Comparison of ENCODE assay signal across 8 cellular contexts in the genomic region with DNA sequence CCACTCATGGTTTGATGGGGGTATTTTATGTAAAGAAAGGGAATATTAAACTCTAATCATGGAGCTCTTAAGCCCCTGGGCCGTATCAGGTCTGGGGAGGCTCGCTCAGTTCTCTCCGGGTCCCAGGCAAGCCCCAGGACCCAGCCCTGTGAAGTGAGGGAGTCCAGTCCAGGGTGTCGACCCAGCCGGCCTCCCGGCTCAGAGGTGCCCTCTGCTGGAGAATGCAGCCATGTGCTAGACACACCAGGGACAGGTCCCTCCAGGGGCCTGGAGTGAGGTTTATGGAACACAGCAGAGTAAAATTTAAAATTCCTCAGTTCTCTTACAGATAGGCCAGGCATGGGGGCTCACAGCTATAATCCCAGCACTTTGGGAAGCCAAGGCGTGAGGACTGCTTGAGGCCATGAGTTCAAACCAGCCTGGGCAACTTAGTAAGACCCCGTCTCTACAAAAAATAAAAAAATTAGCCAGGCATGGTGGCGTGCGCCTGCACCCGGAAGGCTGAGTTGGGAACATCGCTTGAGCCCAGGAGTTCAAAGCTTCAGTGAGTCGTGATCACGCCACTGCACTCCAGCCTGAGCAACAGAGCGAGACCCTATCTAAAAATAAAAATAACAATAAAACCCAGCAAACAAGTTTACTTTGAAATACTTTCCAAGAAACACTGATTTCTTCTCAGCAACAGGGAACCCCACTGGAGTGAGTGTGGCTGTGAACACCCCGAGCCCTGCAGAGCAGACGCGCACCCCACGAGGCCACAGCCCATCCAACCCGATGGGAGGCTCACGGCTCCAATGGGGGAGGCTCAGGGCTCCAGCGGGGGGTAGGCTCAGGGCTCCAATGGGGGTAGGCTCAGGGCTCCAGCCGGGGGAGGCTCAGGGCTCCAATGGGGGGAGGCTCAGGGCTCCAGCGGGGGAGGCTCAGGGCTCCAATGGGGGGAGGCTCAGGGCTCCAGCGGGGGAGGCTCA.
DNase-seq lines count a peak whose midpoint lies in the region; ATAC-seq and TF ChIP-seq lines count a peak whose summit lies in the region.

No MANE protein-coding gene starts in this region.

- TF ChIP-seq POLR2A in gastroesophageal sphincter (IDR thresholded peaks at IDR 0.05) (no peak), upper lobe of left lung (IDR thresholded peaks at IDR 0.05) (no peak)

- CTCF ChIA-PET in RWPE1 (lab: Yijun Ruan, JAX) = interaction anchor here (0.6 to 0.7 kb wide), 6 partner anchors 9 to 698 kb away, joined by 3 to 6 read pairs (median 4); no protein-coding TSS in a partner anchor

- H3K4me2 ChIP-seq in parathyroid adenoma (ENCODE audit: low read length) = no peak overlapping the region

- 78 to 93% methylated on average over 9 to 12 of the region's 25 CpGs for WGBS in gastroesophageal sphincter (ENCODE audit: low coverage in 1 of 2), 2 donors
- 71 to 76% methylated on average over 17 to 22 of the region's 25 CpGs for WGBS in upper lobe of left lung, 2 donors

- peak; percentile 88 for TF ChIP-seq CTCF in RWPE1 (conservative IDR thresholded peaks at IDR 0.05; ENCODE audit: low read depth)
- peak in 3 of 4 experiments; percentile 63 to 86 (median 76) for TF ChIP-seq CTCF in gastroesophageal sphincter (IDR thresholded peaks at IDR 0.05)
- TF ChIP-seq CTCF in parathyroid adenoma (IDR thresholded peaks at IDR 0.05) = peak; percentile 75
- peak; percentile 68 to 82 (median 76) for TF ChIP-seq CTCF in upper lobe of left lung (IDR thresholded peaks at IDR 0.05)

- peak; percentile 74 for DNase-seq in COLO668 (lab: John Stamatoyannopoulos, UW; ENCODE audit: unreplicated experiment)
- peak; percentile 86 for DNase-seq in RWPE1 (ENCODE audit: low spot score)
- peak; percentile 88 for DNase-seq in activated effector memory CD4-positive, alpha-beta T cell treated with anti-CD3 and anti-CD28 coated beads, Interleukin-2, amount 50 U/mL, for 16 hours
- DNase-seq in upper lobe of left lung = peak; percentile 80 to 83

- TF ChIP-seq EP300 in gastroesophageal sphincter (IDR thresholded peaks at IDR 0.05) = no peak
- no peak for TF ChIP-seq EP300 in upper lobe of left lung (IDR thresholded peaks at IDR 0.05)

- H3K79me2 ChIP-seq in parathyroid adenoma = peaks cover 19% of the 10 kb centered on the region

- H3K36me3 ChIP-seq in gastroesophageal sphincter = peaks cover 0 to 61% of the 10 kb centered on the region in 2 donors
- no peaks in the 10 kb centered on the region for H3K36me3 ChIP-seq in parathyroid adenoma (ENCODE audit: control insufficient read depth, insufficient read depth, low read length)
- peaks cover 26 to 58% (median 51%) of the 10 kb centered on the region in 4 donors for H3K36me3 ChIP-seq in upper lobe of left lung

- POLR2A ChIA-PET in RWPE1 (lab: Yijun Ruan, JAX; ENCODE audit: low non-redundant PET) = no interaction called here

- H2AFZ ChIP-seq in parathyroid adenoma = no peak overlapping the region

- H3K27ac ChIP-seq in RWPE1 = peak overlapping the region; percentile 53
- peak overlapping the region in 2 of 4 donors; percentile 5 to 40 for H3K27ac ChIP-seq in gastroesophageal sphincter
- no peak overlapping the region for H3K27ac ChIP-seq in parathyroid adenoma
- H3K27ac ChIP-seq in upper lobe of left lung = peak overlapping the region in 1 of 4 donors; percentile 46

- H3K9ac ChIP-seq in parathyroid adenoma = no peak overlapping the region

- H3K4me3 ChIP-seq in gastroesophageal sphincter (no peak overlapping the region), parathyroid adenoma (ENCODE audit: low read depth, low read length) (no peak overlapping the region), upper lobe of left lung (no peak overlapping the region)

- H3K4me1 ChIP-seq in gastroesophageal sphincter = peaks cover 0 to 35% (median 5%) of the 10 kb centered on the region in 3 donors
- H3K4me1 ChIP-seq in parathyroid adenoma = no peaks in the 10 kb centered on the region
- H3K4me1 ChIP-seq in upper lobe of left lung = peaks cover 4 to 26% (median 13%) of the 10 kb centered on the region in 4 donors

- H3K27me3 ChIP-seq in gastroesophageal sphincter = no peaks in the 10 kb centered on the region
- H3K27me3 ChIP-seq in parathyroid adenoma (ENCODE audit: control insufficient read depth, insufficient read depth, low read length) = no peaks in the 10 kb centered on the region
- no peaks in the 10 kb centered on the region for H3K27me3 ChIP-seq in upper lobe of left lung

- H3K9me3 ChIP-seq in gastroesophageal sphincter (no peaks in the 10 kb centered on the region), parathyroid adenoma (ENCODE audit: control insufficient read depth, low read length) (no peaks in the 10 kb centered on the region), upper lobe of left lung (no peaks in the 10 kb centered on the region)

- ATAC-seq in HG02798 (IDR thresholded peaks at IDR 0.05; ENCODE audit: poor library complexity, unreplicated experiment) (peak; percentile 67), gastroesophageal sphincter (peak; percentile 79), upper lobe of left lung (ENCODE audit: low FRiP score in 2 of 2) (peak; percentile 75 to 87), GM21423 (IDR thresholded peaks at IDR 0.05; ENCODE audit: unreplicated experiment) (no peak)
